In genomic region chr1:169809370-169810095, GRCh38 we compare ENCODE assay signal across 9 cellular contexts. TPM values are rescaled to one million over a fixed set of nuclear protein-coding genes. Genes with fewer than 3 reads are reported as not detected.
DNase-seq lines count a peak whose midpoint lies in the region; ATAC-seq and TF ChIP-seq lines count a peak whose summit lies in the region.
"Had no signal": no experiment of that assay in that cellular context is flagged by ENCODE, and none has a peak within 500 bp of the region (broad histone marks: within the 10 kb centered on the region; RNA-seq: fewer than 3 reads in every experiment).

No MANE protein-coding gene starts in this region.

- H3K4me2 ChIP-seq in GM23248 (ENCODE audit: unreplicated experiment) (no peak overlapping the region), PC-9 (no peak overlapping the region)

- H3K79me2 ChIP-seq in GM23248 (ENCODE audit: insufficient read depth) (no peaks in the 10 kb centered on the region), PC-9 (ENCODE audit: low read depth) (no peaks in the 10 kb centered on the region)

- H3F3A ChIP-seq in GM23248 (ENCODE audit: insufficient read depth) (no peaks in the 10 kb centered on the region), PC-9 (ENCODE audit: insufficient read depth, low read depth) (peaks cover 3% of the 10 kb centered on the region; the same call in 1 of the 2 replicates)

- H3K9me2 ChIP-seq in GM23248 (ENCODE audit: insufficient read depth): no peaks in the 10 kb centered on the region
- no peaks in the 10 kb centered on the region for H3K9me2 ChIP-seq in PC-9 (ENCODE audit: insufficient read depth)

- BruUV-seq in PC-9 (replicated peaks; lab: Mats Ljungman, UMichigan): no TSS peak

- peak in 3 of 5 donors; percentile 1 to 23 (median 10) for DNase-seq in CD8-positive, alpha-beta memory T cell
- peak; percentile 60 for DNase-seq in GM23248
- DNase-seq in PC-9: no peak
- no peak for DNase-seq in colonic mucosa
- no peak for DNase-seq in mesothelial cell of epicardium (ENCODE audit: low spot score in 2 of 2, unreplicated experiment in 2 of 2)

- no peak overlapping the region for H3K4me3 Mint-ChIP-seq in CD8-positive, alpha-beta memory T cell
- no peak overlapping the region for H3K4me3 Mint-ChIP-seq in mesothelial cell of epicardium

- no peaks in the 10 kb centered on the region for H3K27me3 Mint-ChIP-seq in CD8-positive, alpha-beta memory T cell
- no peaks in the 10 kb centered on the region for H3K27me3 Mint-ChIP-seq in mesothelial cell of epicardium (ENCODE audit: low read depth)

- intact Hi-C loops in PC-9 (cut with micrococcal nuclease; ENCODE audit: unreplicated experiment) (loop anchor here (1.0 to 5.0 kb wide), 4 partner anchors 97 to 342 kb away; no protein-coding TSS in a partner anchor), colonic mucosa (cut with DNase I) (loop anchor here (5.0 kb wide), 2 partner anchors 207 to 262 kb away; no protein-coding TSS in a partner anchor)

- no peak overlapping the region for H3K4me3 ChIP-seq in CD8-positive, alpha-beta memory T cell (ENCODE audit: low read length)
- H3K4me3 ChIP-seq in GM23248: no peak overlapping the region
- no peak overlapping the region for H3K4me3 ChIP-seq in PC-9
- H3K4me3 ChIP-seq in colonic mucosa: no peak overlapping the region
- H3K4me3 ChIP-seq: SJSA1 had no signal

- 39 to 45% methylated on average over 4 of the region's 4 CpGs for WGBS in GM23248 (ENCODE audit: low coverage in 1 of 2, low lambda C conversion rate in 2 of 2, missing lambda C conversion rate in 2 of 2), 2 experiments

- peaks cover 5 to 23% (median 10%) of the 10 kb centered on the region in 3 donors for H3K36me3 Mint-ChIP-seq in CD8-positive, alpha-beta memory T cell
- peaks cover 15% of the 10 kb centered on the region for H3K36me3 Mint-ChIP-seq in mesothelial cell of epicardium

- no peak for ATAC-seq in GM21786 (IDR thresholded peaks at IDR 0.05; ENCODE audit: unreplicated experiment)
- ATAC-seq in HG02852 (IDR thresholded peaks at IDR 0.05; ENCODE audit: unreplicated experiment): no peak
- no peak for ATAC-seq in GM21576 (IDR thresholded peaks at IDR 0.05; ENCODE audit: unreplicated experiment)

- no peaks in the 10 kb centered on the region for H3K9me3 Mint-ChIP-seq in CD8-positive, alpha-beta memory T cell
- H3K9me3 Mint-ChIP-seq in mesothelial cell of epicardium: peaks cover 6% of the 10 kb centered on the region

- H3K36me3 ChIP-seq in CD8-positive, alpha-beta memory T cell (ENCODE audit: insufficient read depth, low read length): no peaks in the 10 kb centered on the region
- no peaks in the 10 kb centered on the region for H3K36me3 ChIP-seq in GM23248 (ENCODE audit: low read depth)
- H3K36me3 ChIP-seq in PC-9 (ENCODE audit: low read depth): peaks cover 38% of the 10 kb centered on the region
- no peaks in the 10 kb centered on the region for H3K36me3 ChIP-seq in colonic mucosa

- H2AFZ ChIP-seq in GM23248 (0 out of 2 replicates have a peak overlapping the region, but pooled peaks have one; percentile 17), PC-9 (no peak overlapping the region)

- H4K20me1 ChIP-seq in GM23248 (ENCODE audit: insufficient read depth) (no peaks in the 10 kb centered on the region), PC-9 (ENCODE audit: insufficient read depth) (no peaks in the 10 kb centered on the region)

- no peaks in the 10 kb centered on the region for H3K27me3 ChIP-seq in CD8-positive, alpha-beta memory T cell (ENCODE audit: insufficient read depth, low read length, poor library complexity, severe bottlenecking)
- H3K27me3 ChIP-seq in GM23248 (replicated peaks; ENCODE audit: insufficient read depth) (no peaks in the 10 kb centered on the region), PC-9 (ENCODE audit: insufficient read depth, low read depth) (no peaks in the 10 kb centered on the region), colonic mucosa (no peaks in the 10 kb centered on the region)
- H3K27me3 ChIP-seq: SJSA1 had no signal

- peaks cover 7% of the 10 kb centered on the region for H3K4me1 ChIP-seq in CD8-positive, alpha-beta memory T cell (ENCODE audit: insufficient read depth, low read length)
- no peaks in the 10 kb centered on the region for H3K4me1 ChIP-seq in GM23248 (ENCODE audit: insufficient read depth)
- H3K4me1 ChIP-seq in PC-9 (replicated peaks; ENCODE audit: insufficient read depth): no peaks in the 10 kb centered on the region
- no peaks in the 10 kb centered on the region for H3K4me1 ChIP-seq in colonic mucosa
- H3K4me1 ChIP-seq: SJSA1 had no signal

- no peak overlapping the region for H3K27ac ChIP-seq in CD8-positive, alpha-beta memory T cell (ENCODE audit: low read depth, low read length)
- H3K27ac ChIP-seq in GM23248 (no peak overlapping the region), PC-9 (no peak overlapping the region), colonic mucosa (no peak overlapping the region)
- H3K27ac ChIP-seq: SJSA1 had no signal

- POLR2A ChIA-PET in CD8-positive, alpha-beta memory T cell (lab: Charles Lee): no interaction called here
- POLR2A ChIA-PET in PC-9 (lab: Charles Lee; ENCODE audit: unreplicated experiment): interaction anchor here (0.5 to 0.7 kb wide), 2 partner anchors 84 to 1716 kb away, joined by 3 to 4 read pairs; partner anchors contain the start of gene SCYL3

- H3K4me1 Mint-ChIP-seq in CD8-positive, alpha-beta memory T cell: peaks cover 3 to 8% (median 4%) of the 10 kb centered on the region in 3 donors
- H3K4me1 Mint-ChIP-seq in mesothelial cell of epicardium: peaks cover 16% of the 10 kb centered on the region

- TF ChIP-seq CTCF in PC-9 (conservative IDR thresholded peaks at IDR 0.05) (peak; percentile 84), colonic mucosa (IDR thresholded peaks at IDR 0.05) (peak; percentile 37), mesothelial cell of epicardium (IDR thresholded peaks at IDR 0.05; ENCODE audit: unreplicated experiment) (peak; percentile 87)

- no peaks in the 10 kb centered on the region for H3K9me3 ChIP-seq in CD8-positive, alpha-beta memory T cell (ENCODE audit: low read length)
- H3K9me3 ChIP-seq in GM23248 (ENCODE audit: low read depth) (no peaks in the 10 kb centered on the region), PC-9 (ENCODE audit: insufficient read depth, low read depth) (no peaks in the 10 kb centered on the region), colonic mucosa (no peaks in the 10 kb centered on the region)
- H3K9me3 ChIP-seq: SJSA1 had no signal

- CTCF ChIA-PET in CD8-positive, alpha-beta memory T cell (lab: Charles Lee): interaction anchor here (0.8 to 2.8 kb wide), 9 partner anchors 12 to 264 kb away, joined by 3 to 22 read pairs (median 5); partner anchors contain the start of genes F5, METTL18 and SCYL3
- CTCF ChIA-PET in PC-9 (lab: Charles Lee): interaction anchor here (0.5 to 1.0 kb wide), 5 partner anchors 35 to 441 kb away, joined by 3 to 6 read pairs (median 3); no protein-coding TSS in a partner anchor

- in situ Hi-C loops in GM23248 (cut with MboI): no loop called here

- peak overlapping the region in 1 of 8 donors; percentile 42 for H3K27ac Mint-ChIP-seq in CD8-positive, alpha-beta memory T cell
- peak overlapping the region; percentile 64 for H3K27ac Mint-ChIP-seq in mesothelial cell of epicardium

- H3K9ac ChIP-seq in GM23248 (no peak overlapping the region), colonic mucosa (ENCODE audit: low read depth in 2 of 2, low read length in 2 of 2) (no peak overlapping the region)

RNA-seq across cellular contexts. Expression of gene METTL18, which starts 14.8 kb away (rescaled TPM):
- total RNA-seq in CD8-positive, alpha-beta memory T cell: 10 to 100 TPM; 14.5 to 16.2 TPM
- 25.7 TPM for polyA plus RNA-seq in CD8-positive, alpha-beta memory T cell
- total RNA-seq in GM23248 (2014; rRNA removed; shearing (Covaris generic)): 7.8 and 12.8 TPM in 2 replicates
- polyA plus RNA-seq in GM23248 (2016; fragmentation: Nextera tagmentation; extraction: Ambion mirVana): 6.9 and 8.2 TPM in 2 replicates
- total RNA-seq in PC-9 (2021) (7.5 and 11.4 TPM in 2 replicates), colonic mucosa (1 to 10 TPM; 4.4 to 6.4 TPM), mesothelial cell of epicardium (10.3 to 11.4 TPM (median 10.6 TPM) in 3 replicates)

Comparison
In these comparisons a context has a peak if more than half of its experiments do, and no peak if none do; other contexts are left out.
1. DNase-seq: peak in CD8-positive, alpha-beta memory T cell (3 of 5) and GM23248 (single experiment); none in PC-9 (0 of 2), colonic mucosa (single experiment) and mesothelial cell of epicardium (0 of 2).
2. CTCF ChIP-seq: peak in every context shown above with its lines; median percentile 87 in mesothelial cell of epicardium; 84 in PC-9; 37 in colonic mucosa.